Comparison of ENCODE assay signal across 8 cellular contexts in genomic region chr16:66552288-66553143, GRCh38. TPM values are rescaled to one million over a fixed set of nuclear protein-coding genes. Genes with fewer than 3 reads are reported as not detected.
DNase-seq lines count a peak whose midpoint lies in the region; ATAC-seq, FAIRE-seq and TF ChIP-seq lines count a peak whose summit lies in the region.

CKLF (plus strand) TSS chr16:66552576; CDS start chr16:66552716, 140 bp downstream.

- peak within 1 kb of the TSS; percentile 49 to 78 (median 64) for H3K4me3 ChIP-seq in heart left ventricle
- peak within 1 kb of the TSS; percentile 36 to 67 (median 48) for H3K4me3 ChIP-seq in transverse colon

- TF ChIP-seq POLR2A in GM12891 (IDR thresholded peaks at IDR 0.05; ENCODE audit: low read depth, low read length) (peak; percentile 90), heart left ventricle (IDR thresholded peaks at IDR 0.05) (peak in 1 of 2 donors; percentile 77), transverse colon (IDR thresholded peaks at IDR 0.05) (peak; percentile 85)

- H3K27ac ChIP-seq in adipose tissue (ENCODE audit: low read depth, low read length) (no peak within 1 kb of the TSS), heart left ventricle (peak within 1 kb of the TSS; percentile 84 to 99 (median 93)), transverse colon (peak within 1 kb of the TSS; percentile 92 to 98 (median 94))

- H3K36me3 ChIP-seq in heart left ventricle = peaks cover 0 to 14% (median 0%) of the 10 kb centered on the region in 9 donors
- H3K36me3 ChIP-seq in transverse colon = peaks cover 0 to 4% (median 0%) of the 10 kb centered on the region in 4 donors

- intact Hi-C loops in heart left ventricle (cut with DNase I) = loop anchor here in 8 of 10 donors (2.0 to 10.0 kb wide), 10 partner anchors 35 to 190 kb away; partner anchors contain the start of gene CMTM3 (in 4 of the 8)
- intact Hi-C loops in posterior cingulate gyrus (cut with DNase I) = loop anchor here (5.0 kb wide), 1 partner anchor 320 kb away; no protein-coding TSS in a partner anchor
- intact Hi-C loops in transverse colon (cut with DNase I; ENCODE audit: low total_unique reads) = no loop called here

- WGBS in adipose tissue, 3 donors = 3 to 7% (median 5%) methylated on average over 63 of the region's 63 CpGs
- WGBS in heart left ventricle, 4 donors = 7 to 11% (median 8%) methylated on average over 60 to 63 of the region's 63 CpGs
- WGBS in transverse colon (ENCODE audit: low coverage in 1 of 2), 2 donors = 3% methylated on average over 63 of the region's 63 CpGs; no CpG with 5 or more reads in 1 of the 2 donors

- no peak for TF ChIP-seq EP300 in transverse colon (IDR thresholded peaks at IDR 0.05; ENCODE audit: low read depth)

- no peaks in the 10 kb centered on the region for H3K9me3 ChIP-seq in heart left ventricle
- H3K9me3 ChIP-seq in transverse colon = no peaks in the 10 kb centered on the region

- TF ChIP-seq CTCF in heart left ventricle (IDR thresholded peaks at IDR 0.05) (no peak), transverse colon (IDR thresholded peaks at IDR 0.05) (no peak)

- peak; percentile 69 for ATAC-seq in HG02840 (IDR thresholded peaks at IDR 0.05; ENCODE audit: low FRiP score, unreplicated experiment)
- peak; percentile 77 to 91 (median 84) for ATAC-seq in heart left ventricle

- in situ Hi-C loops in transverse colon (cut with MboI; ENCODE audit: low pct_ligation_motif_present in 1 of 4, low pct_unique_long_range_greater_than_20kb in 1 of 4, low sequenced_read_pairs in 3 of 4) = no loop called here

- DNase-seq in GM12891 (ENCODE audit: insufficient read length, low spot score) (peak; percentile 89), NCI-H1436 treated with DMSO at 0.1 percent for 48 hours (lab: John Stamatoyannopoulos, UW) (peak; percentile 60), T-helper 1 cell (peak; percentile 79 to 96 (median 83)), heart left ventricle (peak; percentile 88 to 96 (median 91)), posterior cingulate gyrus (peak; percentile 80 to 98 (median 86)), transverse colon (peak; percentile 93)

- peak; percentile 97 for FAIRE-seq in GM12891 (lab: Jason Lieb, UNC)

- H3K27me3 ChIP-seq in heart left ventricle (no peaks in the 10 kb centered on the region), transverse colon (no peaks in the 10 kb centered on the region)

- H3K4me1 ChIP-seq in heart left ventricle (peaks cover 0 to 81% (median 45%) of the 10 kb centered on the region in 12 donors), transverse colon (peaks cover 5 to 58% (median 40%) of the 10 kb centered on the region in 4 donors)

TF ChIP-seq in GM12891, 5 proteins besides CTCF, POLR2A, EP300 and RAD21:
- peak; percentile 93 for TF ChIP-seq POLR2AphosphoS5 (IDR thresholded peaks at IDR 0.05; ENCODE audit: low read depth, low read length)
- TF ChIP-seq PAX5 (IDR thresholded peaks at IDR 0.05; ENCODE audit: insufficient read depth, low read length, severe bottlenecking) = no peak
- TF ChIP-seq SPI1 (IDR thresholded peaks at IDR 0.05; ENCODE audit: low read depth, low read length) = no peak
- TF ChIP-seq POU2F2 (IDR thresholded peaks at IDR 0.05; ENCODE audit: low read depth, low read length) = peak; percentile 78
- TF ChIP-seq TAF1 (IDR thresholded peaks at IDR 0.05; ENCODE audit: low read depth, low read length) = peak; percentile 90

RNA-seq across cellular contexts. Expression of gene CKLF, which starts in this region (rescaled TPM):
- polyA plus RNA-seq in GM12891 (2012; ENCODE audit: low read depth, missing spikeins) = 90.7 TPM
- 10 to 100 TPM; 18.7 to 60.9 (median 46.2) TPM for polyA plus RNA-seq in adipose tissue
- total RNA-seq in heart left ventricle = 10 to 100 TPM in 2 of 9 donors, 1 to 10 TPM in 7; 4.1 to 28.9 (median 6.4) TPM
- polyA plus RNA-seq in heart left ventricle = 10 to 100 TPM in 1 of 2 donors, 1 to 10 TPM in 1; 4.9 to 18.8 TPM
- 100 to 1,000 TPM in 1 of 4 donors, 10 to 100 TPM in 3; 25.3 to 108 (median 39.1) TPM for total RNA-seq in transverse colon
